In the genomic region with DNA sequence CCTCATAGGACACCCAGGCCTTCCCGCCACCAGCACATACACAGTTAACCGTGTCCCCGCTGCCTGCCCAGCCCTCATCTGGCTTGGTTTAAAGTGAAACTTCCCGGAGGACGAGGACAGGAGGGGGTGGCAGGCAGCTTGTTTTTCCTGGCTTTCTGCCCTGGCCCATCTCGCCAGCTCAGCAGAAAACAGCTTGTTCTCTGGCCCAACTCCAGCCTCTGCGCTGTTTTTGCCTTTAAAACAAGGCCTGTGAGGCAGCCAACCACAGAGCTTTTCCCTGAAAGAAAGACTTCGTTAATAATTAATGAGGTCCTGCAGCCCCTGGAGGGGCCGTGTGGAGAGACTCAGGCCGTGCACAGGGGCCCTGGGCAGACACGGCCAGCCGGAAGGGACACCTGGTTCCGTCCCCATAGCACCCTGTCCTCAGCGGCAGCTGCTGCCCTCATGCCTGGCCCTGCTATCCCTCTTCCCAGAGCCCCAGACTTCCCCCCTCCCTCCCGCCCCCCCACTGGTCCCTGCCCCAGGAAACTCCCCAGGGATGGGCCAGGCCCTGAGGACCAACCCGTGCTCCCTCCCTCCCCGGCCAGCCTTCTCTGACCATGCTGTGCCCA, we compare ENCODE assay signal across 8 cellular contexts.
A peak's percentile ranks its signal among the peaks of the same experiment; 100 is the strongest.
DNase-seq lines count a peak whose midpoint lies in the region; ATAC-seq and TF ChIP-seq lines count a peak whose summit lies in the region.

No MANE protein-coding gene starts in this region.

- ATAC-seq in mucosa of descending colon (peak; percentile 85), HG03439 (IDR thresholded peaks at IDR 0.05; ENCODE audit: unreplicated experiment) (no peak), GM21423 (IDR thresholded peaks at IDR 0.05; ENCODE audit: unreplicated experiment) (no peak), GM18498 (IDR thresholded peaks at IDR 0.05; ENCODE audit: unreplicated experiment) (no peak), HG03565 (IDR thresholded peaks at IDR 0.05; ENCODE audit: unreplicated experiment) (no peak)

- H3K4me1 ChIP-seq in mucosa of descending colon (ENCODE audit: low read depth): peaks cover 8% of the 10 kb centered on the region

- no peaks in the 10 kb centered on the region for H3K9me3 ChIP-seq in mucosa of descending colon

- H3K36me3 ChIP-seq in mucosa of descending colon (ENCODE audit: low read depth): no peaks in the 10 kb centered on the region

- intact Hi-C loops in mucosa of descending colon (cut with DNase I, micrococcal nuclease): no loop called here

- TF ChIP-seq CTCF in epithelial cell of proximal tubule (conservative IDR thresholded peaks at IDR 0.05; ENCODE audit: low read depth, low read length) (no peak), mucosa of descending colon (IDR thresholded peaks at IDR 0.05) (no peak)

- DNase-seq in GOT3 (lab: John Stamatoyannopoulos, UW) (peak; percentile 47), epithelial cell of proximal tubule (ENCODE audit: low read depth) (peak; percentile 90), mucosa of descending colon (peak; percentile 86 to 92 (median 90))

- H3K4me3 ChIP-seq in epithelial cell of proximal tubule (ENCODE audit: low read depth, low read length) (no peak overlapping the region), mucosa of descending colon (no peak overlapping the region)

TF ChIP-seq in PFSK-1, 5 proteins besides CTCF, POLR2A, EP300 and RAD21:
- no peak for TF ChIP-seq FOXP2 (optimal IDR thresholded peaks at IDR 0.05; ENCODE audit: borderline replicate concordance, extremely low read depth, extremely low read length, insufficient read depth)
- 0 out of 2 replicates have a peak, but pooled peaks have one; percentile 17 for TF ChIP-seq POLR2AphosphoS5 (IDR thresholded peaks at IDR 0.05; ENCODE audit: low read depth, low read length)
- TF ChIP-seq TAF1 (IDR thresholded peaks at IDR 0.05; ENCODE audit: borderline replicate concordance, insufficient read depth, low read length): no peak; the same call in 1 of the 2 replicates
- TF ChIP-seq SIN3A (IDR thresholded peaks at IDR 0.05; ENCODE audit: borderline replicate concordance, insufficient read depth, low read length): peak; percentile 49; the same call in 1 of the 2 replicates
- peak in 1 of 2 experiments; percentile 44; a peak in 1 of 4 replicates for TF ChIP-seq REST (IDR thresholded peaks at IDR 0.05; ENCODE audit: insufficient read depth in 1 of 2, low read depth in 2 of 2, low read length in 2 of 2)
